ENCODE assay signal across 24 cellular contexts in the genomic region with DNA sequence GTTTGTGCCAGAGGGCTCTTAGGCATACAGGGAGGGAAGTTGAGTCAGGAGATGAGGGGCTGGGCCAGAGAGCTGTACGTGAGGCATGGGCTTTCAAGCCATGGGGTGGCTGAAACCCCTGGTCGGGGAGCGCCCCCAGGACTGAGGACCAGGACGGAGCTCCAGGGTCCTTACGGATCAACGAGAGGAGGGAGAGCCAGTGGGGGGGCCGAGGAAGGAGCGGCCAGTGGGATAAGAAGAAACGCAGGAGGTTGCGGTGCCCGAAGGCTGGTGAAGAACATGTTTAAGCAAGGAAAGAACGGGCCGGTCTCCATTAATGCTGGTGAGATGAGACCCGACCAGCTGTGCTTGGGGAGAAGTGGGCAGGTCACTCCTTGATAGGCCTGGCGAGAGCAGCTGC. TPM values are rescaled to one million over a fixed set of nuclear protein-coding genes. Genes with fewer than 3 reads are reported as not detected.
"Had no signal": no experiment of that assay in that cellular context is flagged by ENCODE, and none has a peak within 500 bp of the region (broad histone marks: within the 10 kb centered on the region; RNA-seq: fewer than 3 reads in every experiment).

No MANE protein-coding gene starts in this region.

- H3K4me1 Mint-ChIP-seq: nephron had no signal

- H3K4me3 Mint-ChIP-seq: activated T-cell treated with anti-CD3 and anti-CD28 coated beads, Interleukin-2, amount 50 U/mL, for 4 hours; memory B cell; stimulated activated naive CD8-positive, alpha-beta T cell treated with anti-CD3 and anti-CD28 coated beads, Interleukin-15, Interleukin-2, amounts not matched to agents 100 ng/mL and 50 ng/mL, for 24 hours had no signal

- H3K27me3 Mint-ChIP-seq: memory B cell; stimulated activated naive CD8-positive, alpha-beta T cell treated with anti-CD3 and anti-CD28 coated beads, Interleukin-15, Interleukin-2, amounts not matched to agents 100 ng/mL and 50 ng/mL, for 24 hours; T-cell had no signal

- FAIRE-seq: pancreas, TTC549 had no signal

- ATAC-seq: activated T-cell treated with anti-CD3 and anti-CD28 coated beads, Interleukin-2, amount 50 U/mL, for 4 hours; heart right ventricle; left cardiac atrium; pancreas; right cardiac atrium; upper lobe of right lung had no signal

- H3K27ac Mint-ChIP-seq: memory B cell; nephron; stimulated activated naive CD8-positive, alpha-beta T cell treated with anti-CD3 and anti-CD28 coated beads, Interleukin-15, Interleukin-2, amounts not matched to agents 100 ng/mL and 50 ng/mL, for 24 hours; T-cell had no signal

- DNase-seq: activated CD4-positive, alpha-beta T cell treated with anti-CD3 and anti-CD28 coated beads for 1 hour; activated CD4-positive, alpha-beta T cell treated with anti-CD3 and anti-CD28 coated beads, Interleukin-2, amount 50 U/mL, for 4 hours; activated CD8-positive, alpha-beta memory T cell treated with anti-CD3 and anti-CD28 coated beads, Interleukin-2, amount 50 U/mL, for 48 hours; activated naive CD4-positive, alpha-beta T cell treated with Interleukin-2 at 50 U/mL for 16 hours; activated T-cell treated with anti-CD3 and anti-CD28 coated beads, Interleukin-2, amount 50 U/mL, for 4 hours; aorta; central memory CD4-positive, alpha-beta T cell; heart right ventricle; islet precursor cell; left cardiac atrium; right cardiac atrium; stimulated activated CD4-positive, alpha-beta T cell treated with anti-CD3 and anti-CD28 coated beads, Interleukin-12 subunit alpha, Interleukin-12 subunit beta, amount 100 ng/mL, for 4 hours; stimulated activated CD4-positive, alpha-beta T cell treated with anti-CD3 and anti-CD28 coated beads, Interleukin-4, amount 100 ng/mL, for 4 hours; substantia nigra; T-cell; thyroid gland; upper lobe of right lung; WERI-Rb-1 had no signal

- H3K9me3 Mint-ChIP-seq: activated T-cell treated with anti-CD3 and anti-CD28 coated beads, Interleukin-2, amount 50 U/mL, for 4 hours; memory B cell; nephron; stimulated activated naive CD8-positive, alpha-beta T cell treated with anti-CD3 and anti-CD28 coated beads, Interleukin-15, Interleukin-2, amounts not matched to agents 100 ng/mL and 50 ng/mL, for 24 hours; T-cell had no signal

RNA-seq across cellular contexts. Expression of gene BHLHA15, which starts 43.6 kb away (rescaled TPM):
- total RNA-seq: aorta, heart right ventricle, skeletal muscle tissue had no signal
